In the genomic region with DNA sequence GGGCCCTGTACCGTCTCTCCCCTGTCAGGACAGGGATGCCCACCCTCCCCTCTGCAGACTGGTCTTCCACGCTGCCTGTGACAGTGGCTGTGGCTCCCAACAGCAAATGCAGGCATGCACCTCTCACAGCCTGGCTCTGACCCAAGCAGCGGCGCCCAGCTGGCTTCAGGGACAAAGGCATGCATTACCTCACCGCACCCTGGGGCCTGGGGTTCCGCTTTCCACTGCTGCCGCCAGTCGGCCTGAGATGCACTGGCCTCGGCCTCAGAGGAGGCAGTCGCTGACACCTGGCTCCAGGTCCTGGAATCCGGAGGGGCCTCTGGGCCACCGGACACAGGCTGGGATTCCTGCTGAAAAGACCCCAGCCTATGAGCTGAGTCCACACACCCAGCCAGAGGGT, we compare ENCODE assay signal across 10 cellular contexts.
DNase-seq lines count a peak whose midpoint lies in the region; ATAC-seq and TF ChIP-seq lines count a peak whose summit lies in the region.
"Had no signal": no experiment of that assay in that cellular context is flagged by ENCODE, and none has a peak within 500 bp of the region (broad histone marks: within the 10 kb centered on the region; RNA-seq: fewer than 3 reads in every experiment).

No MANE protein-coding gene starts in this region.

- no peak for TF ChIP-seq CTCF in coronary artery (IDR thresholded peaks at IDR 0.05)
- no peak for TF ChIP-seq CTCF in GM10248 (IDR thresholded peaks at IDR 0.05; ENCODE audit: control extremely low read depth, extremely low read depth, low read depth, missing control alignments)
- no peak for TF ChIP-seq CTCF in transverse colon (IDR thresholded peaks at IDR 0.05)

- DNase-seq in D341Med (ENCODE audit: low spot score) = peak; percentile 29
- DNase-seq in NCI-H1092 (lab: John Stamatoyannopoulos, UW) = peak; percentile 27
- peak; percentile 40 for DNase-seq in coronary artery (ENCODE audit: low spot score)
- no peak for DNase-seq in mesenchymal stem cell
- no peak for DNase-seq in GM10248 (ENCODE audit: extremely low spot score)
- no peak for DNase-seq in transverse colon
- DNase-seq: NCI-H1930, small intestine had no signal

- no peak overlapping the region for H2BK5ac ChIP-seq in mesenchymal stem cell (ENCODE audit: low read depth, low read length, poor library complexity, severe bottlenecking)

- CTCF ChIA-PET in GM10248 (lab: Yijun Ruan, JAX) = interaction anchor here (0.6 to 1.6 kb wide), 3 partner anchors 17 to 232 kb away, joined by 3 read pairs; partner anchors contain the start of gene XYLB

- H3K4ac ChIP-seq in mesenchymal stem cell (ENCODE audit: low read depth in 1 of 2, low read length in 2 of 2) = no peak overlapping the region

- H3K36me3 ChIP-seq in mesenchymal stem cell (ENCODE audit: control insufficient read depth in 1 of 2, insufficient read depth in 2 of 2, low read depth in 1 of 2, low read length in 2 of 2) (no peaks in the 10 kb centered on the region), transverse colon (no peaks in the 10 kb centered on the region)

- POLR2A ChIA-PET in GM10248 (lab: Yijun Ruan, JAX) = no interaction called here

- peaks cover 12 to 13% of the 10 kb centered on the region in 2 experiments for H3K27me3 ChIP-seq in mesenchymal stem cell (ENCODE audit: control insufficient read depth in 1 of 2, insufficient read depth in 1 of 2, low read length in 2 of 2)
- no peaks in the 10 kb centered on the region for H3K27me3 ChIP-seq in transverse colon

- no peak overlapping the region for H2AFZ ChIP-seq in mesenchymal stem cell (ENCODE audit: low read depth, low read length)

- ATAC-seq in GM21515 (IDR thresholded peaks at IDR 0.05; ENCODE audit: unreplicated experiment) (no peak), GM21576 (IDR thresholded peaks at IDR 0.05; ENCODE audit: unreplicated experiment) (no peak)

- H4K91ac ChIP-seq in mesenchymal stem cell (ENCODE audit: low read length) = no peak overlapping the region

- H3K4me1 ChIP-seq in mesenchymal stem cell (ENCODE audit: control insufficient read depth, insufficient read depth, low read depth, low read length) (peaks cover 16% of the 10 kb centered on the region), transverse colon (no peaks in the 10 kb centered on the region)

- no peaks in the 10 kb centered on the region for H3K79me1 ChIP-seq in mesenchymal stem cell (replicated peaks; ENCODE audit: low read length, poor library complexity, severe bottlenecking)

- no peak for TF ChIP-seq EP300 in transverse colon (IDR thresholded peaks at IDR 0.05; ENCODE audit: low read depth)

- in situ Hi-C loops in transverse colon (cut with MboI; ENCODE audit: low pct_ligation_motif_present in 1 of 4, low pct_unique_long_range_greater_than_20kb in 1 of 4, low sequenced_read_pairs in 3 of 4) = no loop called here

- H2BK12ac ChIP-seq in mesenchymal stem cell (ENCODE audit: low read length in 2 of 2) = no peak overlapping the region

- no peak overlapping the region for H3K18ac ChIP-seq in mesenchymal stem cell (ENCODE audit: low read depth in 1 of 2, low read length in 2 of 2)

- H3K23ac ChIP-seq in mesenchymal stem cell (ENCODE audit: low read length in 2 of 2) = no peak overlapping the region

- H2AK5ac ChIP-seq in mesenchymal stem cell (ENCODE audit: low read length, severe bottlenecking) = no peak overlapping the region

- H3K14ac ChIP-seq in mesenchymal stem cell (ENCODE audit: low read length in 2 of 2) = no peak overlapping the region

- H3K9me3 ChIP-seq in mesenchymal stem cell (ENCODE audit: control insufficient read depth, low read length) = no peaks in the 10 kb centered on the region
- H3K9me3 ChIP-seq in transverse colon = no peaks in the 10 kb centered on the region

- no peak overlapping the region for H4K8ac ChIP-seq in mesenchymal stem cell (ENCODE audit: low read length)

- H3K4me2 ChIP-seq in mesenchymal stem cell (ENCODE audit: low read length, poor library complexity, severe bottlenecking) = no peak overlapping the region

- H3K9ac ChIP-seq in mesenchymal stem cell (ENCODE audit: low read length) = no peak overlapping the region

- 87% methylated on average over 12 of the region's 12 CpGs for WGBS in mesenchymal stem cell
- WGBS in transverse colon (ENCODE audit: low coverage in 1 of 2), 2 donors = 86% methylated on average over 12 of the region's 12 CpGs; no CpG with 5 or more reads in 1 of the 2 donors

- H3K4me3 ChIP-seq in coronary artery = no peak overlapping the region
- no peak overlapping the region for H3K4me3 ChIP-seq in mesenchymal stem cell (ENCODE audit: insufficient read depth in 1 of 2, low read depth in 1 of 2, low read length in 2 of 2)
- H3K4me3 ChIP-seq in transverse colon = no peak overlapping the region

- TF ChIP-seq POLR2A in transverse colon (IDR thresholded peaks at IDR 0.05) = no peak

- no peak overlapping the region for H2BK120ac ChIP-seq in mesenchymal stem cell (ENCODE audit: low read depth, low read length)

- no peak overlapping the region for H3K27ac ChIP-seq in coronary artery
- H3K27ac ChIP-seq in mesenchymal stem cell (ENCODE audit: low read length, poor library complexity, severe bottlenecking) = peak overlapping the region; percentile 44
- no peak overlapping the region for H3K27ac ChIP-seq in transverse colon

- intact Hi-C loops in transverse colon (cut with DNase I; ENCODE audit: low total_unique reads) = no loop called here

- H2BK15ac ChIP-seq in mesenchymal stem cell (ENCODE audit: low read depth, poor library complexity, severe bottlenecking) = no peak overlapping the region

Comparison
In these comparisons a context has a peak if more than half of its experiments do, and no peak if none do; other contexts are left out.
1. DNase-seq: peak in D341Med (single experiment), NCI-H1092 (single experiment) and coronary artery (single experiment); none in mesenchymal stem cell (single experiment), GM10248 (single experiment) and transverse colon (single experiment).